In genomic region chr13:91526543-91527033, GRCh38 we compare ENCODE assay signal across 11 cellular contexts.
"Had no signal": no experiment of that assay in that cellular context is flagged by ENCODE, and none has a peak within 500 bp of the region (broad histone marks: within the 10 kb centered on the region; RNA-seq: fewer than 3 reads in every experiment).

No MANE protein-coding gene starts in this region.

- H3K4me3 Mint-ChIP-seq: GM23338, H9, HFFc6 had no signal

- H3K4me1 Mint-ChIP-seq: GM23338 had no signal

- DNase-seq: GM23248, GOT3, H7, H9, HCEC 1CT, HFFc6 had no signal

- ATAC-seq: GM23338, HCT116 had no signal

- H3K36me3 ChIP-seq: HAP-1 had no signal

- H3K4me3 ChIP-seq: GM23248, GM23338, HAP-1 had no signal

- FAIRE-seq: H1, H54 had no signal

- H3K4me1 ChIP-seq: HAP-1 had no signal

- H3K27ac Mint-ChIP-seq: GM23338, H9, HFFc6 had no signal

- H3K4me2 ChIP-seq: GM23338 had no signal

- H3K27ac ChIP-seq: GM23248 had no signal

- H3K9ac ChIP-seq: GM23248 had no signal

- H2AFZ ChIP-seq: GM23248, GM23338 had no signal

- H3K9me3 ChIP-seq: HAP-1 had no signal
